ENCODE assay signal across 1 cellular context in the genomic region with DNA sequence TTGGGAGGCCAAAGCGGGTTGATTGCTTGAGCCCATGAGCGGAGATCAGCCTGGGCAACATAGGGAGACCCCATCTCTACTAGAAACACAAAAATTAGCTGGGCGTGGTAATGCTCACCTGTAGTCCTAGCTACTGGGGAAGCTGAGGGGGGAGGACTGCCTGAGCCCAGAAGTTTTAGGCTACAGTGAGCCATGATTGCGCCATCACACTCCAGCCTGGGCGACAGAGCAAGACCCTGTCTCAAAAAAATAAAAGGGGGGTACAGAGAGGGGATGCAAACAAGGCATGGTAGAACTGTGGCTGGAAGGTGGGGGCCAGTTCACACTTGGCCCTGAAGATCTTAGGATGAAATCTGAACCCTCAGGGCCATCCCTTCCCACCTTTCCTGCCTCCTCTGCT.
A peak's percentile ranks its signal among the peaks of the same experiment; 100 is the strongest.
TF ChIP-seq lines count a peak whose summit lies in the region.

No MANE protein-coding gene starts in this region.

TF ChIP-seq in IMR-90, 13 proteins besides CTCF, POLR2A, EP300 and RAD21:
- no peak for TF ChIP-seq RCOR1 (IDR thresholded peaks at IDR 0.05; ENCODE audit: insufficient replicate concordance, low read length)
- peak; percentile 56 for TF ChIP-seq CEBPB (IDR thresholded peaks at IDR 0.05; ENCODE audit: low read depth, low read length)
